In genomic region chr2:174059178-174059874, GRCh38 we compare ENCODE assay signal across 1 cellular context.
TF ChIP-seq lines count a peak whose summit lies in the region.

No MANE protein-coding gene starts in this region.

TF ChIP-seq in K562, 482 proteins besides CTCF, POLR2A, EP300 and RAD21 (continued from another document and continues in another):
- peak in 1 of 2 experiments; percentile 42 for TF ChIP-seq E2F6 (IDR thresholded peaks at IDR 0.05; ENCODE audit: borderline replicate concordance in 1 of 2, extremely low read depth in 1 of 2, insufficient read depth in 1 of 2, insufficient read length in 1 of 2, low read depth in 1 of 2, low read length in 1 of 2, poor library complexity in 1 of 2, severe bottlenecking in 1 of 2)
- TF ChIP-seq ZNF146 (CRISPR knock-in tag; IDR thresholded peaks at IDR 0.05; ENCODE audit: unreplicated experiment) = no peak
- peak; percentile 19; the same call in 1 of the 2 replicates for TF ChIP-seq CEBPB (tag; IDR thresholded peaks at IDR 0.05)
- TF ChIP-seq ETV6 (IDR thresholded peaks at IDR 0.05; ENCODE audit: borderline replicate concordance in 1 of 2, low read depth in 2 of 2, low read length in 1 of 2) = peak in 1 of 2 experiments; percentile 46; a peak in 1 of 4 replicates
- no peak for TF ChIP-seq ETV6 (CRISPR knock-in tag; IDR thresholded peaks at IDR 0.05; ENCODE audit: borderline replicate concordance)
- peak; percentile 51 for TF ChIP-seq NBN (IDR thresholded peaks at IDR 0.05; ENCODE audit: low read depth)
- no peak for TF ChIP-seq ZNF184 (CRISPR knock-in tag; IDR thresholded peaks at IDR 0.05)
- no peak for TF ChIP-seq ZBTB34 (CRISPR knock-in tag; IDR thresholded peaks at IDR 0.05)
- TF ChIP-seq NR2C1 (IDR thresholded peaks at IDR 0.05) = no peak
- no peak for TF ChIP-seq NR2C1 (tag; IDR thresholded peaks at IDR 0.05)
- no peak for TF ChIP-seq SMAD3 (CRISPR knock-in tag; conservative IDR thresholded peaks at IDR 0.05)
- TF ChIP-seq THAP7 (CRISPR knock-in tag; IDR thresholded peaks at IDR 0.05) = no peak
- peak; percentile 84 for TF ChIP-seq KLF16 (IDR thresholded peaks at IDR 0.05)
- no peak for TF ChIP-seq HEY1 (CRISPR knock-in tag; IDR thresholded peaks at IDR 0.05; ENCODE audit: borderline replicate concordance)
- TF ChIP-seq ILF3 (IDR thresholded peaks at IDR 0.05; ENCODE audit: borderline replicate concordance) = no peak
- no peak for TF ChIP-seq CTCFL (IDR thresholded peaks at IDR 0.05; ENCODE audit: borderline replicate concordance, insufficient read depth, low read depth, low read length, poor library complexity, severe bottlenecking)
- peak; percentile 83 for TF ChIP-seq L3MBTL2 (IDR thresholded peaks at IDR 0.05)
- TF ChIP-seq ZNF212 (CRISPR knock-in tag; IDR thresholded peaks at IDR 0.05) = no peak
- TF ChIP-seq ZBTB2 (IDR thresholded peaks at IDR 0.05) = peak; percentile 31; the same call in 1 of the 2 replicates
- TF ChIP-seq CSDE1 (IDR thresholded peaks at IDR 0.05) = no peak
- no peak for TF ChIP-seq E4F1 (CRISPR knock-in tag; IDR thresholded peaks at IDR 0.05; ENCODE audit: borderline replicate concordance)
- no peak for TF ChIP-seq ZNF76 (CRISPR knock-in tag; IDR thresholded peaks at IDR 0.05; ENCODE audit: borderline replicate concordance)
- no peak for TF ChIP-seq ZNF232 (CRISPR knock-in tag; IDR thresholded peaks at IDR 0.05)
- TF ChIP-seq SPI1 (IDR thresholded peaks at IDR 0.05; ENCODE audit: borderline replicate concordance, low read depth, low read length) = no peak; the same call in 1 of the 2 replicates
- TF ChIP-seq ZNF318 (IDR thresholded peaks at IDR 0.05; ENCODE audit: borderline replicate concordance in 1 of 2, low read depth in 1 of 2) = no peak
- TF ChIP-seq ZZZ3 (IDR thresholded peaks at IDR 0.05) = no peak
- TF ChIP-seq SIN3B (IDR thresholded peaks at IDR 0.05; ENCODE audit: low read depth) = no peak
- 0 out of 2 replicates have a peak, but pooled peaks have one; percentile 57 for TF ChIP-seq ZFX (CRISPR knock-in tag; IDR thresholded peaks at IDR 0.05)
- TF ChIP-seq RFX5 (IDR thresholded peaks at IDR 0.05; ENCODE audit: low read depth, low read length) = no peak
- no peak for TF ChIP-seq CHCHD3 (CRISPR knock-in tag; IDR thresholded peaks at IDR 0.05)
- TF ChIP-seq RFX1 (IDR thresholded peaks at IDR 0.05) = peak; percentile 76
- TF ChIP-seq GABPB2 (CRISPR knock-in tag; conservative IDR thresholded peaks at IDR 0.05) = no peak
- TF ChIP-seq HIVEP1 (CRISPR knock-in tag; IDR thresholded peaks at IDR 0.05) = no peak
- 0 out of 2 replicates have a peak, but pooled peaks have one; percentile 46 for TF ChIP-seq STAT6 (CRISPR knock-in tag; IDR thresholded peaks at IDR 0.05)
- no peak for TF ChIP-seq ZNF695 (CRISPR knock-in tag; IDR thresholded peaks at IDR 0.05)
- TF ChIP-seq MCM5 (IDR thresholded peaks at IDR 0.05; ENCODE audit: low read depth) = no peak
- TF ChIP-seq NELFE (IDR thresholded peaks at IDR 0.05; ENCODE audit: insufficient read depth, insufficient read length) = no peak
- no peak; the same call in 1 of the 2 replicates for TF ChIP-seq SP1 (CRISPR knock-in tag; IDR thresholded peaks at IDR 0.05)
- peak; percentile 28; the same call in 1 of the 2 replicates for TF ChIP-seq ZNF121 (CRISPR knock-in tag; conservative IDR thresholded peaks at IDR 0.05)
- peak; percentile 97 for TF ChIP-seq ARID1B (IDR thresholded peaks at IDR 0.05)
- no peak for TF ChIP-seq CHD4 (IDR thresholded peaks at IDR 0.05; ENCODE audit: insufficient read depth, insufficient replicate concordance, low read depth, low read length, poor library complexity, severe bottlenecking)
- peak; percentile 23; the same call in 1 of the 2 replicates for TF ChIP-seq ESRRA (IDR thresholded peaks at IDR 0.05; ENCODE audit: borderline replicate concordance, low read depth)
- TF ChIP-seq KDM2B (CRISPR knock-in tag; IDR thresholded peaks at IDR 0.05) = no peak
- TF ChIP-seq RB1 (IDR thresholded peaks at IDR 0.05; ENCODE audit: low read depth) = no peak
- no peak for TF ChIP-seq FOXK1 (CRISPR knock-in tag; IDR thresholded peaks at IDR 0.05; ENCODE audit: borderline replicate concordance)
